17 cellular contexts compared by ENCODE assay signal in the genomic region with DNA sequence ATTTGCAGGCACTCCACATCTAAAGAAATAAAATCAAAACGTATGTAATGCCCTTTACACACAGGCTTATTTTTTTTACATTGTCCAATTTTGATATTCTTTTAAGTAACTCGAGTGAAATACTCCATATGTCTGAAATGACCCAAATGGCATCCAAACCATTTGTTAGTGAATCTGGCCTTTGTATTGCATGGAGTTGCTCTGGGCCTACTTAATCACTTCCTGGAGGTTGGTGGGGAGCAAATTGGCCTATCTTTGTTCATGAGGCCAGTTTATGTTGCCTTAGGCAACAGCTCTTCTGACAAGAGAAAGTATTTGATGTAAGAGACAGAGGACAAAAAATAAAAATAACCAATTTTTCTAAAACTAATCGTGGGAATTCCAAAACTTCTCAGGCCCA. TPM values are rescaled to one million over a fixed set of nuclear protein-coding genes. Genes with fewer than 3 reads are reported as not detected.
DNase-seq lines count a peak whose midpoint lies in the region; FAIRE-seq and TF ChIP-seq lines count a peak whose summit lies in the region.
"Had no signal": no experiment of that assay in that cellular context is flagged by ENCODE, and none has a peak within 500 bp of the region (broad histone marks: within the 10 kb centered on the region; RNA-seq: fewer than 3 reads in every experiment).

No MANE protein-coding gene starts in this region.

- DNase-seq in NCI-H2227 (lab: John Stamatoyannopoulos, UW; ENCODE audit: unreplicated experiment): peak; percentile 12
- DNase-seq in NCI-H2227 treated with DMSO at 0.1 percent for 48 hours (lab: John Stamatoyannopoulos, UW): no peak
- peak; percentile 55 for DNase-seq in fibroblast of peridontal ligament (ENCODE audit: extremely low read depth)
- no peak for DNase-seq in neural progenitor cell (ENCODE audit: low spot score)
- no peak for DNase-seq in D721Med (ENCODE audit: insufficient read length, low spot score)
- DNase-seq in activated gamma-delta T cell (lab: John Stamatoyannopoulos, UW): no peak
- no peak for DNase-seq in suprapubic skin (ENCODE audit: low spot score in 2 of 2)
- DNase-seq: 8988T; CD8-positive, alpha-beta T cell; cerebellar nuclear complex; lower lobe of right lung; NCI-H446 treated with DMSO at 0.1 percent for 48 hours; Peyer's patch; stimulated activated naive CD4-positive, alpha-beta T cell treated with Interleukin-2 at 50 U/mL for 16 hours; T-cell had no signal

- H3K4me3 ChIP-seq in OCI-LY3 (ENCODE audit: low read length): peak overlapping the region; percentile 75; the same call in 1 of the 2 replicates
- no peak overlapping the region for H3K4me3 ChIP-seq in neural progenitor cell
- H3K4me3 ChIP-seq in suprapubic skin: no peak overlapping the region
- H3K4me3 ChIP-seq: lower lobe of right lung, Peyer's patch had no signal

- peaks cover 17% of the 10 kb centered on the region for H3K4me1 Mint-ChIP-seq in neural progenitor cell

- H3K9ac ChIP-seq in OCI-LY3 (ENCODE audit: low read length): 0 out of 2 replicates have a peak overlapping the region, but pooled peaks have one; percentile 58
- no peak overlapping the region for H3K9ac ChIP-seq in neural progenitor cell
- H3K9ac ChIP-seq: KMS-11 had no signal

- no peaks in the 10 kb centered on the region for H3K9me3 Mint-ChIP-seq in neural progenitor cell
- H3K9me3 Mint-ChIP-seq: CD8-positive, alpha-beta T cell; T-cell had no signal

- no peak for TF ChIP-seq POLR2A in suprapubic skin (IDR thresholded peaks at IDR 0.05)

- H3K4me3 Mint-ChIP-seq in neural progenitor cell: no peak overlapping the region
- H3K4me3 Mint-ChIP-seq: CD8-positive, alpha-beta T cell; T-cell had no signal

- H3K27ac Mint-ChIP-seq in neural progenitor cell: no peak overlapping the region
- H3K27ac Mint-ChIP-seq: CD8-positive, alpha-beta T cell had no signal

- H3K79me2 ChIP-seq in OCI-LY3 (ENCODE audit: low read length) (no peaks in the 10 kb centered on the region), neural progenitor cell (ENCODE audit: low read depth) (no peaks in the 10 kb centered on the region)

- H2AFZ ChIP-seq in OCI-LY3 (ENCODE audit: low read depth, low read length): peak overlapping the region; percentile 91; the same call in 1 of the 2 replicates
- H2AFZ ChIP-seq in neural progenitor cell (replicated peaks): no peak overlapping the region

- peaks cover 42% of the 10 kb centered on the region for H3K4me1 ChIP-seq in OCI-LY3 (ENCODE audit: low read length)
- H3K4me1 ChIP-seq in neural progenitor cell: peaks cover 7% of the 10 kb centered on the region
- H3K4me1 ChIP-seq in suprapubic skin: no peaks in the 10 kb centered on the region
- H3K4me1 ChIP-seq: lower lobe of right lung, Peyer's patch had no signal

- TF ChIP-seq CTCF in OCI-LY3 (IDR thresholded peaks at IDR 0.05; ENCODE audit: low read depth, low read length): no peak
- no peak for TF ChIP-seq CTCF in neural progenitor cell (IDR thresholded peaks at IDR 0.05)
- TF ChIP-seq CTCF in D721Med (IDR thresholded peaks at IDR 0.05; ENCODE audit: insufficient read depth, missing control alignments): no peak
- no peak for TF ChIP-seq CTCF in suprapubic skin (IDR thresholded peaks at IDR 0.05)

- H3K27me3 Mint-ChIP-seq in neural progenitor cell (ENCODE audit: insufficient read depth, low read depth): no peaks in the 10 kb centered on the region
- H3K27me3 Mint-ChIP-seq: T-cell had no signal

- no peaks in the 10 kb centered on the region for H3K9me3 ChIP-seq in OCI-LY3 (ENCODE audit: insufficient read depth, low read length)
- H3K9me3 ChIP-seq in neural progenitor cell (ENCODE audit: low read depth): no peaks in the 10 kb centered on the region
- no peaks in the 10 kb centered on the region for H3K9me3 ChIP-seq in suprapubic skin
- H3K9me3 ChIP-seq: lower lobe of right lung, Peyer's patch had no signal

- FAIRE-seq in D721Med (lab: Jason Lieb, UNC): no peak

- H3K36me3 Mint-ChIP-seq in neural progenitor cell: peaks cover 12% of the 10 kb centered on the region
- H3K36me3 Mint-ChIP-seq: CD8-positive, alpha-beta T cell; T-cell had no signal

- peaks cover 3% of the 10 kb centered on the region for H3K36me3 ChIP-seq in OCI-LY3 (replicated peaks; ENCODE audit: low read depth, low read length)
- H3K36me3 ChIP-seq in neural progenitor cell: no peaks in the 10 kb centered on the region
- H3K36me3 ChIP-seq in suprapubic skin: no peaks in the 10 kb centered on the region
- H3K36me3 ChIP-seq: lower lobe of right lung, Peyer's patch had no signal

- TF ChIP-seq EP300 in suprapubic skin (IDR thresholded peaks at IDR 0.05): no peak

- H4K20me1 ChIP-seq in OCI-LY3 (ENCODE audit: insufficient read depth, low read length): no peaks in the 10 kb centered on the region; the same call in 1 of the 2 replicates
- no peaks in the 10 kb centered on the region for H4K20me1 ChIP-seq in neural progenitor cell (ENCODE audit: low read depth)

- H3K4me2 ChIP-seq in OCI-LY3 (ENCODE audit: low read length) (peak overlapping the region; percentile 94), neural progenitor cell (no peak overlapping the region)
- H3K4me2 ChIP-seq: KMS-11 had no signal

- H3K27me3 ChIP-seq in OCI-LY3 (ENCODE audit: low read depth, low read length) (no peaks in the 10 kb centered on the region), neural progenitor cell (no peaks in the 10 kb centered on the region), suprapubic skin (no peaks in the 10 kb centered on the region)
- H3K27me3 ChIP-seq: Peyer's patch had no signal

- WGBS in suprapubic skin: 60% methylated on average over 3 of the region's 3 CpGs

- H3F3A ChIP-seq in neural progenitor cell (ENCODE audit: low read depth): peaks cover 5% of the 10 kb centered on the region

- peak overlapping the region; percentile 71 for H3K27ac ChIP-seq in OCI-LY3 (ENCODE audit: low read length)
- peak overlapping the region; percentile 4 for H3K27ac ChIP-seq in neural progenitor cell
- no peak overlapping the region for H3K27ac ChIP-seq in suprapubic skin
- H3K27ac ChIP-seq: KMS-11, lower lobe of right lung, Peyer's patch had no signal

RNA-seq across cellular contexts. Expression of a gene that starts 47.6 kb away (rescaled TPM):
- total RNA-seq in neural progenitor cell (ENCODE audit: low replicate concordance): 13.7 and 14.8 TPM in 2 replicates
- total RNA-seq in suprapubic skin: 10 to 100 TPM; 13.5 to 25.0 (median 17.2) TPM

Comparison
In these comparisons a context has a peak if more than half of its experiments do, and no peak if none do; other contexts are left out.
1. DNase-seq: peak in NCI-H2227 (single experiment) and fibroblast of peridontal ligament (single experiment); none in NCI-H2227 treated with DMSO at 0.1 percent for 48 hours (single experiment), neural progenitor cell (single experiment), D721Med (single experiment), activated gamma-delta T cell (single experiment) and suprapubic skin (0 of 2).